In the genomic region with DNA sequence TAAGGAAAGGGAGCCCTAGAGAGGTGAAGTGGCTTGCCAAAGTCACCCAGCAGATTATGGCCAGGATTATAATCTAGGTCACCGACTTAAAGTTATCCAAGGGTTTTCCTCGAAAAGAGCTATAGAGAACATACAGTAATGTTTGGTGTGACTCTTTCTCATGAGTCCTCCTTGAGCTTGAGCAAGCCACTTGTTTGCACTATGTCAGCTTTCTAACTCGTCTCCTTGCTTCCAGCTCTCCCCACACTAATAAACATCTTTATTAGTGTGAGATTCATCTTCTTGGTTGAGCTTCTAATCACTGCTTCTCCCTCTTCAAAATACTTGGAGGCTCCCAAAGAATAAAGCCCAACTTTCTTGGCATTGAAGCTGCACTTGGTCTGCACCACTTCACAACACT, we compare ENCODE assay signal across 24 cellular contexts.
"Had no signal": no experiment of that assay in that cellular context is flagged by ENCODE, and none has a peak within 500 bp of the region (broad histone marks: within the 10 kb centered on the region; RNA-seq: fewer than 3 reads in every experiment).

No MANE protein-coding gene starts in this region.

- H3K27me3 ChIP-seq: adrenal gland, body of pancreas, SJSA1 had no signal

- H3K27ac ChIP-seq: body of pancreas, SJSA1 had no signal

- H3K36me3 ChIP-seq: adrenal gland, SJSA1 had no signal

- H3K4me3 ChIP-seq: adrenal gland, body of pancreas, SJSA1 had no signal

- H3K4me1 ChIP-seq: body of pancreas, SJSA1 had no signal

- H3K9me3 ChIP-seq: adrenal gland had no signal

- ATAC-seq: activated CD8-positive, alpha-beta T cell treated with anti-CD3 and anti-CD28 coated beads, Interleukin-2, amount 10 ng/mL, durations not matched to agents 7 days and 5 days; body of pancreas; SK-N-SH treated with all-trans-retinoic acid at 6 μM for 48 hours; WTC11 had no signal

- DNase-seq: activated CD4-positive, alpha-beta T cell treated with anti-CD3 and anti-CD28 coated beads for 48 hours; activated CD4-positive, alpha-beta T cell treated with anti-CD3 and anti-CD28 coated beads, Interleukin-2, amount 50 U/mL, for 4 hours; activated CD4-positive, CD25-positive, alpha-beta regulatory T cell treated with anti-CD3 and anti-CD28 coated beads, Interleukin-2, amount 50 U/mL, for 72 hours; activated CD8-positive, alpha-beta memory T cell treated with anti-CD3 and anti-CD28 coated beads, Interleukin-2, amount 50 U/mL, for 48 hours; activated CD8-positive, alpha-beta T cell treated with anti-CD3 and anti-CD28 coated beads, Interleukin-2, amount 10 ng/mL, durations not matched to agents 7 days and 5 days; activated naive CD4-positive, alpha-beta T cell treated with anti-CD3 and anti-CD28 coated beads, Interleukin-2, amount 50 U/mL, for 16 hours; activated naive CD8-positive, alpha-beta T cell treated with anti-CD3 and anti-CD28 coated beads, Interleukin-2, amount 10 ng/mL, durations not matched to agents 7 days and 5 days; activated T-cell treated with anti-CD3 and anti-CD28 coated beads, Interleukin-2, amount 50 U/mL, for 1 hour; adrenal gland; body of pancreas; KG1; NCI-H1092; NCI-H1417; NCI-H1930; NCI-H2171; NCI-H2227 treated with DMSO at 0.1 percent for 48 hours; NCI-H526 treated with DMSO at 0.1 percent for 48 hours; NCI-H82; SHP77; SW 1271; T-helper 9 cell had no signal
